Comparison of ENCODE assay signal across 4 cellular contexts in genomic region chr4:123308667-123309066, GRCh38.
"Had no signal": no experiment of that assay in that cellular context is flagged by ENCODE, and none has a peak within 500 bp of the region (broad histone marks: within the 10 kb centered on the region; RNA-seq: fewer than 3 reads in every experiment).

No MANE protein-coding gene starts in this region.

- H3K27me3 Mint-ChIP-seq: IgD-negative memory B cell had no signal

- H3K27ac Mint-ChIP-seq: GM23338, H9, IgD-negative memory B cell had no signal

- H3K4me3 ChIP-seq: GM23338 had no signal

- DNase-seq: H9, HCEC 1CT had no signal

- H3K4me3 Mint-ChIP-seq: GM23338, H9, IgD-negative memory B cell had no signal

- ATAC-seq: GM23338 had no signal
